8 cellular contexts compared by ENCODE assay signal in the genomic region with DNA sequence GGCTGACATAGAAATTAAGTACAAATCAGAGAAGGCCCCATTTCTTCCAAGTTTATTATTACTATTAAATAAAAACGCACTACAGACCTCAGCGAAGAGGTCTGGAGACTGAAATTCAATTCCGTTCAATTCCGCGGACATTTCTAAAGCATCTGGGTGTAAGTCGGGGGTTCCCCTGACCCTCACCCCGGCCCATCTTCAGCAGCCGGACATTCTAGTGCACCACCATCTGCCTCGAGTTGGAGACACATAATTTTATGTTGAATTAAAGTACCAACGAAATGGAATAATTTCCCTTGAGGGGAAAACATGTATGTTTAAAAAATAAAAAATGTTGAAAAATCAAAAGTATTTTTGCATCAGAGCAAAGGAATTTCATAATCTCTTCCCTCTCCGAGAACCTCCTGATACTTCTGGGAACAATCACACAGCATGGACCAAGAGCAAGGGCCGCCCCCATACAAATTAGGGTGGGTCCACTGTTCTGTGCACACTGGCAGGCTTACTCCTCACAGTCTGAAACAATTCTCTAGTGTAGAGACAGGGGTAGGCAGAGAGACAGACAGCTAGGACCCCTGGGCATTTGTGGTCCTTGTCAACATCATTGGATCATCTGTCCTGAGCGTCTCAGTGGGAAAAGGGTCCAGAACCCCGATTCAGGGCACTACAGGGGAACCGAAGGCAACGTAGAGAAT. TPM values are rescaled to one million over a fixed set of nuclear protein-coding genes. Genes with fewer than 3 reads are reported as not detected.
A peak's percentile ranks its signal among the peaks of the same experiment; 100 is the strongest.
DNase-seq lines count a peak whose midpoint lies in the region; ATAC-seq and TF ChIP-seq lines count a peak whose summit lies in the region.

No MANE protein-coding gene starts in this region.

- H3K27me3 Mint-ChIP-seq in activated CD4-positive, alpha-beta T cell treated with anti-CD3 and anti-CD28 coated beads, Interleukin-2, amount 10 ng/mL, durations not matched to agents 7 days and 5 days = no peaks in the 10 kb centered on the region
- no peaks in the 10 kb centered on the region for H3K27me3 Mint-ChIP-seq in activated naive CD8-positive, alpha-beta T cell treated with anti-CD3 and anti-CD28 coated beads, Interleukin-2, amount 10 ng/mL, durations not matched to agents 7 days and 5 days

- no peaks in the 10 kb centered on the region for H3K9me3 ChIP-seq in thoracic aorta

- H3K36me3 ChIP-seq in thoracic aorta = no peaks in the 10 kb centered on the region

- H3K4me1 Mint-ChIP-seq in activated CD4-positive, alpha-beta T cell treated with anti-CD3 and anti-CD28 coated beads, Interleukin-2, amount 10 ng/mL, durations not matched to agents 7 days and 5 days = peaks cover 97% of the 10 kb centered on the region
- peaks cover 80% of the 10 kb centered on the region for H3K4me1 Mint-ChIP-seq in activated naive CD8-positive, alpha-beta T cell treated with anti-CD3 and anti-CD28 coated beads, Interleukin-2, amount 10 ng/mL, durations not matched to agents 7 days and 5 days

- peak overlapping the region; percentile 99 for H3K27ac Mint-ChIP-seq in activated CD4-positive, alpha-beta T cell treated with anti-CD3 and anti-CD28 coated beads, Interleukin-2, amount 10 ng/mL, durations not matched to agents 7 days and 5 days
- peak overlapping the region; percentile 95 for H3K27ac Mint-ChIP-seq in activated naive CD8-positive, alpha-beta T cell treated with anti-CD3 and anti-CD28 coated beads, Interleukin-2, amount 10 ng/mL, durations not matched to agents 7 days and 5 days

- no peak for DNase-seq in activated CD4-positive, alpha-beta T cell treated with anti-CD3 and anti-CD28 coated beads, Interleukin-2, amount 10 ng/mL, durations not matched to agents 7 days and 5 days
- no peak for DNase-seq in activated CD4-positive, alpha-beta T cell treated with anti-CD3 and anti-CD28 coated beads for 4 hours
- DNase-seq in activated naive CD8-positive, alpha-beta T cell treated with anti-CD3 and anti-CD28 coated beads, Interleukin-2, amount 10 ng/mL, durations not matched to agents 7 days and 5 days = no peak
- DNase-seq in iris pigment epithelial cell (ENCODE audit: low read depth) (peak; percentile 80), thoracic aorta (ENCODE audit: low spot score) (no peak), inferior parietal cortex (ENCODE audit: extremely low spot score) (no peak)

- peak overlapping the region; percentile 79 to 87 for H3K27ac ChIP-seq in thoracic aorta

- peaks cover 85% of the 10 kb centered on the region for H3K36me3 Mint-ChIP-seq in activated CD4-positive, alpha-beta T cell treated with anti-CD3 and anti-CD28 coated beads, Interleukin-2, amount 10 ng/mL, durations not matched to agents 7 days and 5 days (ENCODE audit: low read depth)
- H3K36me3 Mint-ChIP-seq in activated naive CD8-positive, alpha-beta T cell treated with anti-CD3 and anti-CD28 coated beads, Interleukin-2, amount 10 ng/mL, durations not matched to agents 7 days and 5 days = peaks cover 58% of the 10 kb centered on the region

- H3K27me3 ChIP-seq in thoracic aorta (replicated peaks; ENCODE audit: insufficient read depth) = no peaks in the 10 kb centered on the region

- no peak for ATAC-seq in activated naive CD8-positive, alpha-beta T cell treated with anti-CD3 and anti-CD28 coated beads, Interleukin-2, amount 10 ng/mL, durations not matched to agents 7 days and 5 days (ENCODE audit: low read depth)
- ATAC-seq in thoracic aorta (ENCODE audit: insufficient number of reproducible peaks, low FRiP score, low read depth) (no peak), HG03460 (IDR thresholded peaks at IDR 0.05; ENCODE audit: unreplicated experiment) (no peak), GM19324 (IDR thresholded peaks at IDR 0.05; ENCODE audit: low FRiP score, unreplicated experiment) (no peak)

- POLR2A ChIA-PET in activated CD4-positive, alpha-beta T cell treated with anti-CD3 and anti-CD28 coated beads, Interleukin-2, amount 10 ng/mL, durations not matched to agents 7 days and 5 days (lab: Charles Lee) = interaction anchor here (0.7 kb wide), 1 partner anchor 48 kb away, joined by 3 read pairs; no protein-coding TSS in a partner anchor
- POLR2A ChIA-PET in activated naive CD8-positive, alpha-beta T cell treated with anti-CD3 and anti-CD28 coated beads, Interleukin-2, amount 10 ng/mL, durations not matched to agents 7 days and 5 days (lab: Charles Lee) = interaction anchor here (1.2 to 5.9 kb wide), 7 partner anchors 12 to 41 kb away, joined by 3 to 76 read pairs (median 12); partner anchors contain the start of gene MBP

- TF ChIP-seq CTCF in thoracic aorta (IDR thresholded peaks at IDR 0.05) = no peak

- H3K9me3 Mint-ChIP-seq in activated CD4-positive, alpha-beta T cell treated with anti-CD3 and anti-CD28 coated beads, Interleukin-2, amount 10 ng/mL, durations not matched to agents 7 days and 5 days = no peaks in the 10 kb centered on the region
- peaks cover 4% of the 10 kb centered on the region for H3K9me3 Mint-ChIP-seq in activated naive CD8-positive, alpha-beta T cell treated with anti-CD3 and anti-CD28 coated beads, Interleukin-2, amount 10 ng/mL, durations not matched to agents 7 days and 5 days

- no peak overlapping the region for H3K4me3 Mint-ChIP-seq in activated CD4-positive, alpha-beta T cell treated with anti-CD3 and anti-CD28 coated beads, Interleukin-2, amount 10 ng/mL, durations not matched to agents 7 days and 5 days
- peak overlapping the region; percentile 52 for H3K4me3 Mint-ChIP-seq in activated naive CD8-positive, alpha-beta T cell treated with anti-CD3 and anti-CD28 coated beads, Interleukin-2, amount 10 ng/mL, durations not matched to agents 7 days and 5 days

- H3K4me1 ChIP-seq in thoracic aorta (ENCODE audit: control insufficient read depth in 1 of 2, low read depth in 2 of 2) = peaks cover 41 to 88% of the 10 kb centered on the region in 2 donors

- CTCF ChIA-PET in activated CD4-positive, alpha-beta T cell treated with anti-CD3 and anti-CD28 coated beads, Interleukin-2, amount 10 ng/mL, durations not matched to agents 7 days and 5 days (lab: Charles Lee) = interaction anchor here (1.6 kb wide), 1 partner anchor 29 kb away, joined by 4 read pairs; no protein-coding TSS in a partner anchor

- H3K4me3 ChIP-seq in thoracic aorta = no peak overlapping the region

RNA-seq across cellular contexts. Expression of gene MBP, which starts 29.3 kb away (rescaled TPM):
- 100 to 1,000 TPM; 111 to 133 TPM for total RNA-seq in activated CD4-positive, alpha-beta T cell treated with anti-CD3 and anti-CD28 coated beads, Interleukin-2, amount 10 ng/mL, durations not matched to agents 7 days and 5 days
- total RNA-seq in activated naive CD8-positive, alpha-beta T cell treated with anti-CD3 and anti-CD28 coated beads, Interleukin-2, amount 10 ng/mL, durations not matched to agents 7 days and 5 days = 100 to 1,000 TPM; 138 to 148 TPM
- total RNA-seq in thoracic aorta = 10 to 100 TPM; 41.7 to 42.2 TPM
